ENCODE assay signal across 11 cellular contexts in genomic region chr2:128599700-128600099, GRCh38.
"Had no signal": no experiment of that assay in that cellular context is flagged by ENCODE, and none has a peak within 500 bp of the region (broad histone marks: within the 10 kb centered on the region; RNA-seq: fewer than 3 reads in every experiment).

No MANE protein-coding gene starts in this region.

- H3K9me3 ChIP-seq: gastroesophageal sphincter, heart right ventricle, upper lobe of right lung had no signal

- DNase-seq: activated naive CD4-positive, alpha-beta T cell treated with anti-CD3 and anti-CD28 coated beads, Interleukin-2, amount 50 U/mL, for 16 hours; erythroblast; heart right ventricle; naive B cell; retina; SW 1271; upper lobe of right lung had no signal

- H3K27me3 ChIP-seq: gastroesophageal sphincter, heart right ventricle, upper lobe of right lung had no signal

- ATAC-seq: gastroesophageal sphincter, heart right ventricle, upper lobe of right lung had no signal

- H3K4me3 ChIP-seq: gastroesophageal sphincter, heart right ventricle, skin epidermis, upper lobe of right lung had no signal

- H3K4me1 ChIP-seq: gastroesophageal sphincter, parathyroid adenoma, upper lobe of right lung had no signal

- H3K36me3 Mint-ChIP-seq: naive B cell had no signal

- H3K9me3 Mint-ChIP-seq: naive B cell; stimulated activated naive CD8-positive, alpha-beta T cell treated with anti-CD3 and anti-CD28 coated beads, Interleukin-15, Interleukin-2, amounts not matched to agents 100 ng/mL and 50 ng/mL, for 24 hours had no signal

- H3K27ac ChIP-seq: gastroesophageal sphincter, heart right ventricle, parathyroid adenoma, skin epidermis, upper lobe of right lung had no signal

- H3K79me2 ChIP-seq: parathyroid adenoma had no signal

- H3K4me1 Mint-ChIP-seq: naive B cell had no signal

- H3K4me3 Mint-ChIP-seq: naive B cell; stimulated activated naive CD8-positive, alpha-beta T cell treated with anti-CD3 and anti-CD28 coated beads, Interleukin-15, Interleukin-2, amounts not matched to agents 100 ng/mL and 50 ng/mL, for 24 hours had no signal

- H3K27ac Mint-ChIP-seq: naive B cell; stimulated activated naive CD8-positive, alpha-beta T cell treated with anti-CD3 and anti-CD28 coated beads, Interleukin-15, Interleukin-2, amounts not matched to agents 100 ng/mL and 50 ng/mL, for 24 hours had no signal

- H3K36me3 ChIP-seq: gastroesophageal sphincter, heart right ventricle, upper lobe of right lung had no signal

- H3K27me3 Mint-ChIP-seq: naive B cell; stimulated activated naive CD8-positive, alpha-beta T cell treated with anti-CD3 and anti-CD28 coated beads, Interleukin-15, Interleukin-2, amounts not matched to agents 100 ng/mL and 50 ng/mL, for 24 hours had no signal
